In genomic region chr22:39520054-39520873, GRCh38 we compare ENCODE assay signal across 8 cellular contexts. TPM values are rescaled to one million over a fixed set of nuclear protein-coding genes. Genes with fewer than 3 reads are reported as not detected.
DNase-seq lines count a peak whose midpoint lies in the region; ATAC-seq and TF ChIP-seq lines count a peak whose summit lies in the region.

A gene with protein sequence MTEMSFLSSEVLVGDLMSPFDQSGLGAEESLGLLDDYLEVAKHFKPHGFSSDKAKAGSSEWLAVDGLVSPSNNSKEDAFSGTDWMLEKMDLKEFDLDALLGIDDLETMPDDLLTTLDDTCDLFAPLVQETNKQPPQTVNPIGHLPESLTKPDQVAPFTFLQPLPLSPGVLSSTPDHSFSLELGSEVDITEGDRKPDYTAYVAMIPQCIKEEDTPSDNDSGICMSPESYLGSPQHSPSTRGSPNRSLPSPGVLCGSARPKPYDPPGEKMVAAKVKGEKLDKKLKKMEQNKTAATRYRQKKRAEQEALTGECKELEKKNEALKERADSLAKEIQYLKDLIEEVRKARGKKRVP (plus strand): TSS chr22:39520562. CDS start chr22:39521446, 884 bp downstream.

- H3K36me3 Mint-ChIP-seq in activated T-cell treated with anti-CD3 and anti-CD28 coated beads, Interleukin-2, amount 50 U/mL, for 24 hours (ENCODE audit: low read depth) = peaks cover 95% of the 10 kb centered on the region

- DNase-seq in DMS153 treated with DMSO at 0.1 percent for 48 hours (lab: John Stamatoyannopoulos, UW; ENCODE audit: unreplicated experiment) (peak; percentile 98), KBM-7 (peak; percentile 98), epithelial cell of proximal tubule (ENCODE audit: low read depth) (peak; percentile 95)
- peak; percentile 95 for DNase-seq in activated T-cell treated with anti-CD3 and anti-CD28 coated beads, Interleukin-2, amount 50 U/mL, for 24 hours
- DNase-seq in stimulated activated CD8-positive, alpha-beta memory T cell treated with anti-CD3 and anti-CD28 coated beads, Interleukin-4, amount 100 ng/mL, for 48 hours = peak; percentile 96

- in situ Hi-C loops in KBM-7 (cut with MboI; ENCODE audit: low pct_unique_long_range_greater_than_20kb, low sequenced_read_pairs) = loop anchor here (25.0 kb wide), 1 partner anchor 358 kb away; the partner anchor contains the start of gene CBX7

- H3K4me3 ChIP-seq in epithelial cell of proximal tubule (ENCODE audit: low read depth, low read length) = peak within 1 kb of the TSS; percentile 100
- peak within 1 kb of the TSS; percentile 95 to 98 for H3K4me3 ChIP-seq in mucosa of rectum (ENCODE audit: low read length in 2 of 2)

- no peaks in the 10 kb centered on the region for H3K27me3 ChIP-seq in mucosa of rectum (ENCODE audit: control insufficient read depth in 2 of 2, insufficient read depth in 2 of 2, low read length in 2 of 2)

- peak; percentile 61 for ATAC-seq in GM21717 (IDR thresholded peaks at IDR 0.05; ENCODE audit: unreplicated experiment)

- no peaks in the 10 kb centered on the region for H3K9me3 ChIP-seq in mucosa of rectum (ENCODE audit: control insufficient read depth in 2 of 2, low read length in 2 of 2)

- peaks cover 35 to 37% of the 10 kb centered on the region in 2 donors for H3K4me1 ChIP-seq in mucosa of rectum (ENCODE audit: control insufficient read depth in 2 of 2, insufficient read depth in 2 of 2, low read length in 2 of 2)

- peak within 1 kb of the TSS; percentile 96 for H3K4me3 Mint-ChIP-seq in activated T-cell treated with anti-CD3 and anti-CD28 coated beads, Interleukin-2, amount 50 U/mL, for 24 hours

- H3K27me3 Mint-ChIP-seq in activated T-cell treated with anti-CD3 and anti-CD28 coated beads, Interleukin-2, amount 50 U/mL, for 24 hours = no peaks in the 10 kb centered on the region

- H3K36me3 ChIP-seq in mucosa of rectum (ENCODE audit: control insufficient read depth in 2 of 2, insufficient read depth in 2 of 2, low read length in 2 of 2) = peaks cover 37 to 42% of the 10 kb centered on the region in 2 donors

- peak within 1 kb of the TSS; percentile 99 for H3K27ac Mint-ChIP-seq in activated T-cell treated with anti-CD3 and anti-CD28 coated beads, Interleukin-2, amount 50 U/mL, for 24 hours

- H3K9ac ChIP-seq in mucosa of rectum (ENCODE audit: low read depth in 1 of 2, low read length in 2 of 2) = peak within 1 kb of the TSS; percentile 98 to 99

- TF ChIP-seq CTCF in epithelial cell of proximal tubule (conservative IDR thresholded peaks at IDR 0.05; ENCODE audit: low read depth, low read length) = no peak

- H3K27ac ChIP-seq in mucosa of rectum (ENCODE audit: low read depth in 2 of 2, low read length in 2 of 2) = peak within 1 kb of the TSS; percentile 99 to 100

- H3K9me3 Mint-ChIP-seq in activated T-cell treated with anti-CD3 and anti-CD28 coated beads, Interleukin-2, amount 50 U/mL, for 24 hours = no peaks in the 10 kb centered on the region

- H3K4me1 Mint-ChIP-seq in activated T-cell treated with anti-CD3 and anti-CD28 coated beads, Interleukin-2, amount 50 U/mL, for 24 hours (ENCODE audit: low read depth) = peaks cover 68% of the 10 kb centered on the region

TF ChIP-seq in PFSK-1, 5 proteins besides CTCF, POLR2A, EP300 and RAD21:
- TF ChIP-seq TAF1 (IDR thresholded peaks at IDR 0.05; ENCODE audit: borderline replicate concordance, insufficient read depth, low read length) = peak; percentile 97
- TF ChIP-seq REST (IDR thresholded peaks at IDR 0.05; ENCODE audit: insufficient read depth in 1 of 2, low read depth in 2 of 2, low read length in 2 of 2) = peak; percentile 27 to 48; a peak in 2 of 4 replicates
- no peak for TF ChIP-seq FOXP2 (optimal IDR thresholded peaks at IDR 0.05; ENCODE audit: borderline replicate concordance, extremely low read depth, extremely low read length, insufficient read depth)
- no peak for TF ChIP-seq SIN3A (IDR thresholded peaks at IDR 0.05; ENCODE audit: borderline replicate concordance, insufficient read depth, low read length)
- TF ChIP-seq POLR2AphosphoS5 (IDR thresholded peaks at IDR 0.05; ENCODE audit: low read depth, low read length) = peak; percentile 85

RNA-seq across cellular contexts. Expression of the gene that starts here (rescaled TPM):
- polyA plus RNA-seq in PFSK-1 (2012; ENCODE audit: insufficient read length, low read depth) = 991 TPM
- 294 and 415 TPM in 2 replicates for total RNA-seq in epithelial cell of proximal tubule

Comparison
In these comparisons a context has a peak if more than half of its experiments do, and no peak if none do; other contexts are left out.
1. Peak in every context shown above with its lines: DNase-seq, ATAC-seq, H3K4me3 ChIP-seq and H3K27ac ChIP-seq.